21 cellular contexts compared by ENCODE assay signal in the genomic region with DNA sequence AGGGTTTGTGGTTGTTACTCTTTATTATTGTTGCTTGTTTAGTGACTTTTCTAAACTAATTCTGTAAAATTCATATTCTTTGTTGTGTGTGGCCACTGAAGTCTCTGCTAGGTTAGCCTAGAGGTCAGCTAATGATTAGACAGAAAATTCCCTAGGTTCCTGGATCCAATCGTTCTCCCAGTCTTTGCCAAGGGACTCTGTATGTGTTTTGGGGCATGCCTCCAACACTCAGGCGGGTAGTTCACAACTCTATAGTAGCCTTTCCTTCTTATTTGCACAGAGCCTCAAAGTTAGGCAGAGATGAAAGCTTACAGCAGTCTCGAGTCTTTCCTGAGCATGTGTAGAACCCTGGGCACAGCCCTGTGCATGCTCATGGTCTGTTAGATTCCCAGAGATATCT. TPM values are rescaled to one million over a fixed set of nuclear protein-coding genes. Genes with fewer than 3 reads are reported as not detected.
DNase-seq lines count a peak whose midpoint lies in the region; ATAC-seq, FAIRE-seq and TF ChIP-seq lines count a peak whose summit lies in the region.
"Had no signal": no experiment of that assay in that cellular context is flagged by ENCODE, and none has a peak within 500 bp of the region (broad histone marks: within the 10 kb centered on the region; RNA-seq: fewer than 3 reads in every experiment).

No MANE protein-coding gene starts in this region.

- peak overlapping the region; percentile 24 to 58 for H3K27ac Mint-ChIP-seq in natural killer cell treated with Interleukin-12 subunit alpha and Interleukin-12 subunit beta and Interleukin-15 and Interleukin-18, amount 100 ng/mL, for 72 hours
- no peak overlapping the region for H3K27ac Mint-ChIP-seq in natural killer cell
- H3K27ac Mint-ChIP-seq: CD4-positive, CD25-positive, alpha-beta regulatory T cell; GM23338; HFFc6; IgD-negative memory B cell had no signal

- CTCF ChIA-PET in HepG2 (lab: Yijun Ruan, JAX; ENCODE audit: low intra/inter-chr PET ratio, low total read pairs) = no interaction called here

- H3K36me3 Mint-ChIP-seq in natural killer cell treated with Interleukin-12 subunit alpha and Interleukin-12 subunit beta and Interleukin-15 and Interleukin-18, amount 100 ng/mL, for 72 hours = peaks cover 4% of the 10 kb centered on the region
- no peaks in the 10 kb centered on the region for H3K36me3 Mint-ChIP-seq in natural killer cell

- no peak overlapping the region for H3K9ac ChIP-seq in HepG2 (ENCODE audit: insufficient read depth, low read depth, low read length)

- no TSS peak for BruUV-seq in HepG2 (replicated peaks; lab: Mats Ljungman, UMichigan)

- peaks cover 3 to 9% of the 10 kb centered on the region in 2 experiments; a peak in 3 of 5 replicates for H3K27me3 ChIP-seq in HepG2 (ENCODE audit: control insufficient read depth in 1 of 2, insufficient read depth in 2 of 2, low read length in 2 of 2)

- H3K4me1 ChIP-seq in HepG2 (ENCODE audit: insufficient read depth, low read length) = peaks cover 11% of the 10 kb centered on the region
- H3K4me1 ChIP-seq: HAP-1 had no signal

- in situ Hi-C loops in HepG2 (cut with HindIII; ENCODE audit: extremely low pct_ligation_motif_present, low pct_unique_long_range_greater_than_20kb) = no loop called here
- in situ Hi-C loops in G401 (cut with HindIII; ENCODE audit: low sequenced_read_pairs) = no loop called here

- intact Hi-C loops in natural killer cell (cut with micrococcal nuclease) (no loop called here), HepG2 (cut with micrococcal nuclease; ENCODE audit: unreplicated experiment) (no loop called here), sciatic nerve (cut with DNase I) (no loop called here)

- TF ChIP-seq CTCF in natural killer cell (IDR thresholded peaks at IDR 0.05) = no peak
- TF ChIP-seq CTCF in HepG2 (CRISPR knock-in tag; IDR thresholded peaks at IDR 0.05) = no peak

- TF ChIP-seq RAD21 in HepG2 (CRISPR knock-in tag; IDR thresholded peaks at IDR 0.05) = no peak

- no peaks in the 10 kb centered on the region for H3K9me3 Mint-ChIP-seq in natural killer cell treated with Interleukin-12 subunit alpha and Interleukin-12 subunit beta and Interleukin-15 and Interleukin-18, amount 100 ng/mL, for 72 hours
- H3K9me3 Mint-ChIP-seq in natural killer cell = no peaks in the 10 kb centered on the region
- H3K9me3 Mint-ChIP-seq: GM23338 had no signal

- TF ChIP-seq EP300 in HepG2 (IDR thresholded peaks at IDR 0.05; ENCODE audit: low read depth in 2 of 2, low read length in 2 of 2) (no peak), HepG2 (CRISPR knock-in tag; IDR thresholded peaks at IDR 0.05; ENCODE audit: borderline replicate concordance) (no peak)

- H3K4me1 Mint-ChIP-seq in natural killer cell treated with Interleukin-12 subunit alpha and Interleukin-12 subunit beta and Interleukin-15 and Interleukin-18, amount 100 ng/mL, for 72 hours (ENCODE audit: low read depth in 2 of 2) = peaks cover 0 to 11% of the 10 kb centered on the region in 2 donors
- H3K4me1 Mint-ChIP-seq in natural killer cell = peaks cover 0 to 7% of the 10 kb centered on the region in 2 donors
- H3K4me1 Mint-ChIP-seq: CD4-positive, CD25-positive, alpha-beta regulatory T cell; IgD-negative memory B cell had no signal

- no peak overlapping the region for H2AFZ ChIP-seq in HepG2 (ENCODE audit: low read length)
- H2AFZ ChIP-seq: GM23338 had no signal

- no peak for ATAC-seq in natural killer cell treated with Interleukin-12 subunit alpha and Interleukin-12 subunit beta and Interleukin-15 and Interleukin-18, amount 100 ng/mL, for 72 hours
- ATAC-seq in natural killer cell (no peak), HepG2 (peak; percentile 48; the same call in 2 of the 3 replicates), sciatic nerve (no peak), HG03095 (IDR thresholded peaks at IDR 0.05; ENCODE audit: unreplicated experiment) (no peak), HG02763 (IDR thresholded peaks at IDR 0.05; ENCODE audit: unreplicated experiment) (no peak)
- ATAC-seq: GM23338, Panc1 had no signal

- H3K79me2 ChIP-seq in HepG2 (ENCODE audit: insufficient read depth, low read length) = no peaks in the 10 kb centered on the region

- POLR2A ChIA-PET in HepG2 (lab: Yijun Ruan, JAX) = interaction anchor here (0.8 kb wide), 1 partner anchor 23 kb away, joined by 3 read pairs; no protein-coding TSS in a partner anchor

- H4K20me1 ChIP-seq in HepG2 (ENCODE audit: insufficient read depth, low read length) = no peaks in the 10 kb centered on the region

- no peak overlapping the region for H3K4me2 ChIP-seq in HepG2 (ENCODE audit: low read depth, low read length)
- H3K4me2 ChIP-seq: GM23338 had no signal

- DNase-seq in natural killer cell treated with Interleukin-12 subunit alpha and Interleukin-12 subunit beta and Interleukin-15 and Interleukin-18, amount 100 ng/mL, for 72 hours (ENCODE audit: low spot score) = no peak
- DNase-seq in natural killer cell = no peak
- DNase-seq in HepG2 (ENCODE audit: low spot score) = no peak
- peak; percentile 6 for DNase-seq in sciatic nerve (ENCODE audit: low spot score)
- DNase-seq in G401 (ENCODE audit: low spot score) = no peak
- DNase-seq: CD4-positive, CD25-positive, alpha-beta regulatory T cell; DMS153; HFFc6; NCI-H1048; NCI-H1417 treated with DMSO at 0.1 percent for 48 hours; NCI-H2081; NCI-H2227 treated with DMSO at 0.1 percent for 48 hours; NCI-H526 treated with DMSO at 0.1 percent for 48 hours; SHP77 treated with DMSO at 0.1 percent for 48 hours had no signal

- no peak overlapping the region for H3K4me3 ChIP-seq in HepG2 (replicated peaks in 1 of 3; ENCODE audit: insufficient read depth in 1 of 3, low read depth in 2 of 3, low read length in 3 of 3)
- H3K4me3 ChIP-seq: GM23338, HAP-1 had no signal

- H3K4me3 Mint-ChIP-seq in natural killer cell treated with Interleukin-12 subunit alpha and Interleukin-12 subunit beta and Interleukin-15 and Interleukin-18, amount 100 ng/mL, for 72 hours = no peak overlapping the region
- H3K4me3 Mint-ChIP-seq in natural killer cell = no peak overlapping the region
- H3K4me3 Mint-ChIP-seq: CD4-positive, CD25-positive, alpha-beta regulatory T cell; GM23338; HFFc6; IgD-negative memory B cell had no signal

- TF ChIP-seq POLR2A in HepG2 (IDR thresholded peaks at IDR 0.05; ENCODE audit: insufficient read depth in 1 of 2, low read depth in 2 of 2, low read length in 2 of 2) = no peak

- H3K36me3 ChIP-seq in HepG2 (replicated peaks in 1 of 2; ENCODE audit: control insufficient read depth in 1 of 2, insufficient read depth in 2 of 2, low read length in 2 of 2) = no peaks in the 10 kb centered on the region
- H3K36me3 ChIP-seq: HAP-1 had no signal

- no peak overlapping the region for H3K27ac ChIP-seq in HepG2 (ENCODE audit: extremely low read length, insufficient read depth, low read length)
- H3K27ac ChIP-seq: RWPE1 had no signal

- no peaks in the 10 kb centered on the region for H3K9me3 ChIP-seq in HepG2 (ENCODE audit: low read length)
- H3K9me3 ChIP-seq: HAP-1 had no signal

- H3K27me3 Mint-ChIP-seq in natural killer cell treated with Interleukin-12 subunit alpha and Interleukin-12 subunit beta and Interleukin-15 and Interleukin-18, amount 100 ng/mL, for 72 hours = no peaks in the 10 kb centered on the region
- H3K27me3 Mint-ChIP-seq in natural killer cell (ENCODE audit: low read depth in 2 of 2) = peaks cover 0 to 6% of the 10 kb centered on the region in 2 donors

- WGBS in HepG2 (ENCODE audit: low lambda C conversion rate) = 4% methylated on average over 2 of the region's 3 CpGs

- FAIRE-seq in HepG2 (lab: Jason Lieb, UNC) = no peak

TF ChIP-seq in HepG2, 621 proteins besides CTCF, POLR2A, EP300 and RAD21 (continues in another document):
- no peak for TF ChIP-seq KLF11 (CRISPR knock-in tag; IDR thresholded peaks at IDR 0.05)
- TF ChIP-seq ZNF556 (CRISPR knock-in tag; IDR thresholded peaks at IDR 0.05; ENCODE audit: borderline replicate concordance) = no peak
- no peak for TF ChIP-seq RBFOX2 (IDR thresholded peaks at IDR 0.05; ENCODE audit: low read depth, low read length)

RNA-seq across cellular contexts. Expression of gene RIN3, which starts 32.7 kb away (rescaled TPM):
- total RNA-seq in natural killer cell treated with Interleukin-12 subunit alpha and Interleukin-12 subunit beta and Interleukin-15 and Interleukin-18, amount 100 ng/mL, for 72 hours = 100 to 1,000 TPM; 151 to 202 TPM
- total RNA-seq in natural killer cell (100 to 1,000 TPM; 248 to 289 (median 282) TPM), HepG2 (2016; rRNA removed; fragmentation: Illumina TruSeq; extraction: Trizol) (2.3 and 2.9 TPM in 2 replicates), sciatic nerve (22.1 TPM)
- total RNA-seq in HepG2 (2016; cell fraction: cytosol; rRNA removed; fragmentation: Illumina TruSeq; extraction: Trizol; ENCODE audit: low read depth) = 2.3 and 2.7 TPM in 2 replicates
- 2.0 and 2.8 TPM in 2 replicates for total RNA-seq in HepG2 (2016; cell fraction: insoluble cytoplasmic fraction; rRNA removed; fragmentation: Illumina TruSeq; extraction: Trizol)
- 4.4 and 4.7 TPM in 2 replicates for total RNA-seq in HepG2 (2016; cell fraction: membrane; rRNA removed; fragmentation: Illumina TruSeq; extraction: Trizol)
- 5.1 and 7.2 TPM in 2 replicates for total RNA-seq in HepG2 (2016; cell fraction: nucleus; rRNA removed; fragmentation: Illumina TruSeq; extraction: Trizol)
- polyA plus RNA-seq in HepG2 (2011; rRNA removed) = 3.5 and 3.6 TPM in 2 replicates
- polyA plus RNA-seq in HepG2 (2011; cell fraction: cytosol; rRNA removed) = 1.6 and 2.1 TPM in 2 replicates
- polyA plus RNA-seq in HepG2 (2011; cell fraction: nucleus; rRNA removed) = 7.0 TPM in 2 replicates
- 5.6 and 6.5 TPM in 2 replicates for polyA plus RNA-seq in HepG2 (2012)
- 6.3 and 6.8 TPM in 2 replicates for polyA plus RNA-seq in HepG2 (2016; cell fraction: cytosol; fragmentation: Illumina TruSeq; extraction: Trizol; ENCODE audit: low read depth)
- 7.0 and 10.5 TPM in 2 replicates for polyA plus RNA-seq in HepG2 (2016; cell fraction: insoluble cytoplasmic fraction; fragmentation: Illumina TruSeq; extraction: Trizol; ENCODE audit: low read depth)
- polyA plus RNA-seq in HepG2 (2016; cell fraction: membrane; fragmentation: Illumina TruSeq; extraction: Trizol; ENCODE audit: low read depth) = 9.8 and 10.5 TPM in 2 replicates
- 11.7 and 11.9 TPM in 2 replicates for polyA plus RNA-seq in HepG2 (2016; cell fraction: nucleus; fragmentation: Illumina TruSeq; extraction: Trizol; ENCODE audit: insufficient read depth, low read depth)
- polyA minus RNA-seq in HepG2 (2011; rRNA and poly(A)+ RNA removed; ENCODE audit: low replicate concordance) = 5.5 TPM in 1 of 2 replicates, not detected in the other
- polyA minus RNA-seq in HepG2 (2011; cell fraction: cytosol; rRNA and poly(A)+ RNA removed) = 4.6 and 4.9 TPM in 2 replicates
- polyA minus RNA-seq in HepG2 (2011; cell fraction: nucleus; rRNA and poly(A)+ RNA removed) = 8.0 and 9.7 TPM in 2 replicates
- total RNA-seq in G401 (2014; rRNA removed; shearing (Covaris generic)) = 0.18 and 0.85 TPM in 2 replicates

Comparison
In these comparisons a context has a peak if more than half of its experiments do, and no peak if none do; other contexts are left out.
1. H3K27ac Mint-ChIP-seq: peak in natural killer cell treated with Interleukin-12 subunit alpha and Interleukin-12 subunit beta and Interleukin-15 and Interleukin-18, amount 100 ng/mL, for 72 hours (2 of 2); none in natural killer cell (0 of 2).